16 cellular contexts compared by ENCODE assay signal in genomic region chr5:136891601-136892000, GRCh38.
"Had no signal": no experiment of that assay in that cellular context is flagged by ENCODE, and none has a peak within 500 bp of the region (broad histone marks: within the 10 kb centered on the region; RNA-seq: fewer than 3 reads in every experiment).

No MANE protein-coding gene starts in this region.

- H3K36me3 ChIP-seq: brain microvascular endothelial cell, gastrocnemius medialis, heart left ventricle, lower lobe of right lung, thoracic aorta, upper lobe of right lung had no signal

- ATAC-seq: activated CD8-positive, alpha-beta T cell treated with anti-CD3 and anti-CD28 coated beads, Interleukin-2, amount 10 ng/mL, durations not matched to agents 7 days and 5 days; esophagus mucosa; gastrocnemius medialis; heart left ventricle; lower lobe of right lung; natural killer cell; stimulated activated naive B cell treated with anti-CD40 and anti-IgM and Interleukin-4, amounts not matched to agents 10 μg/mL and 1 μg/mL and 100 μg/mL, for 72 hours; upper lobe of right lung had no signal

- H3K4me3 ChIP-seq: gastrocnemius medialis, heart left ventricle, lower lobe of right lung, thoracic aorta, upper lobe of right lung had no signal

- H3K4me1 ChIP-seq: gastrocnemius medialis, lower lobe of right lung, upper lobe of right lung had no signal

- H3K27me3 ChIP-seq: brain microvascular endothelial cell, gastrocnemius medialis, heart left ventricle, upper lobe of right lung had no signal

- H3K27ac ChIP-seq: brain microvascular endothelial cell, gastrocnemius medialis, heart left ventricle, lower lobe of right lung, thoracic aorta, upper lobe of right lung had no signal

- DNase-seq: activated CD4-positive, alpha-beta T cell treated with anti-CD3 and anti-CD28 coated beads, Interleukin-2, amount 10 ng/mL, durations not matched to agents 24 days and 14 days; activated CD8-positive, alpha-beta T cell treated with anti-CD3 and anti-CD28 coated beads, Interleukin-2, amount 10 ng/mL, durations not matched to agents 7 days and 5 days; activated naive CD4-positive, alpha-beta T cell treated with anti-CD3 and anti-CD28 coated beads for 36 hours; activated T-cell treated with anti-CD3 and anti-CD28 coated beads, Interleukin-2, amount 50 U/mL, for 24 hours; brain microvascular endothelial cell; central memory CD4-positive, alpha-beta T cell; gastrocnemius medialis; heart left ventricle; lower lobe of right lung; natural killer cell; occipital lobe; stimulated activated naive B cell treated with anti-CD40 and anti-IgM and Interleukin-4, amounts not matched to agents 10 μg/mL and 1 μg/mL and 100 μg/mL, for 72 hours; T-helper 9 cell; upper lobe of right lung had no signal

- H3K9me3 ChIP-seq: gastrocnemius medialis, heart left ventricle, lower lobe of right lung, thoracic aorta, upper lobe of right lung had no signal
